Comparison of ENCODE assay signal across 1 cellular context in the genomic region with DNA sequence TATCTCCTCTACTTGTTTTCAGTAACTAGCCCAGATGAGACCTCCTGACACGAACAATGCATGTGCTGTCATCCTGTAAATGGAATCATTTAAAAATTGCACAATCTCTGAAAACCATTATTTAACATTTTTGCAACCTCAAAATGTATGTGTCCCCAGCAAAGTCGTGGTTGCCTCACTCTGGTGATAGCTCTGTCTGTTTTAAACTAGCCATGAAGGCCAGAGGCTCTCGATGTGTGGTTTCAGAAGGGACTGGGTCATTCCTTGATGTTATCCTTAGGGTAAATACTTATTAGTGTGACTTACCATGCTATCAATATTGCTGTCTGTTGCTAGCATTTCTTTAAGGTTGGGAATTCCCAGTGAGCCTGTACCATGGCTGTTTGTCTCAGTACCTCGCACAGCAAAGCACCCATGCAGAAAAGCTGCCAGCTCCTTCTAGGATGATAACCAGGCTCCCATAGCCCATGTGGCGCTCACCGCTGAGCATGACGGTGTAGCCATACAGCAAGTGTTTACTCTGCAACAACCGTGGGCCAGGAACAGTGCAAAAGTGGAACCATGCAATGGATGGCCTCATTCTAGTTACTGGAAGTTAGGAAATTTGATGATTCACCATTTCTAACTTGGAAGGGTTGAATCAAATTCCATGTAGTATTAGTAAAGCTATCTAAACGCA.
TF ChIP-seq lines count a peak whose summit lies in the region.

No MANE protein-coding gene starts in this region.

TF ChIP-seq in GM23338, 12 proteins besides CTCF, POLR2A, EP300 and RAD21 (continued from another document):
- TF ChIP-seq, protein P1, sequence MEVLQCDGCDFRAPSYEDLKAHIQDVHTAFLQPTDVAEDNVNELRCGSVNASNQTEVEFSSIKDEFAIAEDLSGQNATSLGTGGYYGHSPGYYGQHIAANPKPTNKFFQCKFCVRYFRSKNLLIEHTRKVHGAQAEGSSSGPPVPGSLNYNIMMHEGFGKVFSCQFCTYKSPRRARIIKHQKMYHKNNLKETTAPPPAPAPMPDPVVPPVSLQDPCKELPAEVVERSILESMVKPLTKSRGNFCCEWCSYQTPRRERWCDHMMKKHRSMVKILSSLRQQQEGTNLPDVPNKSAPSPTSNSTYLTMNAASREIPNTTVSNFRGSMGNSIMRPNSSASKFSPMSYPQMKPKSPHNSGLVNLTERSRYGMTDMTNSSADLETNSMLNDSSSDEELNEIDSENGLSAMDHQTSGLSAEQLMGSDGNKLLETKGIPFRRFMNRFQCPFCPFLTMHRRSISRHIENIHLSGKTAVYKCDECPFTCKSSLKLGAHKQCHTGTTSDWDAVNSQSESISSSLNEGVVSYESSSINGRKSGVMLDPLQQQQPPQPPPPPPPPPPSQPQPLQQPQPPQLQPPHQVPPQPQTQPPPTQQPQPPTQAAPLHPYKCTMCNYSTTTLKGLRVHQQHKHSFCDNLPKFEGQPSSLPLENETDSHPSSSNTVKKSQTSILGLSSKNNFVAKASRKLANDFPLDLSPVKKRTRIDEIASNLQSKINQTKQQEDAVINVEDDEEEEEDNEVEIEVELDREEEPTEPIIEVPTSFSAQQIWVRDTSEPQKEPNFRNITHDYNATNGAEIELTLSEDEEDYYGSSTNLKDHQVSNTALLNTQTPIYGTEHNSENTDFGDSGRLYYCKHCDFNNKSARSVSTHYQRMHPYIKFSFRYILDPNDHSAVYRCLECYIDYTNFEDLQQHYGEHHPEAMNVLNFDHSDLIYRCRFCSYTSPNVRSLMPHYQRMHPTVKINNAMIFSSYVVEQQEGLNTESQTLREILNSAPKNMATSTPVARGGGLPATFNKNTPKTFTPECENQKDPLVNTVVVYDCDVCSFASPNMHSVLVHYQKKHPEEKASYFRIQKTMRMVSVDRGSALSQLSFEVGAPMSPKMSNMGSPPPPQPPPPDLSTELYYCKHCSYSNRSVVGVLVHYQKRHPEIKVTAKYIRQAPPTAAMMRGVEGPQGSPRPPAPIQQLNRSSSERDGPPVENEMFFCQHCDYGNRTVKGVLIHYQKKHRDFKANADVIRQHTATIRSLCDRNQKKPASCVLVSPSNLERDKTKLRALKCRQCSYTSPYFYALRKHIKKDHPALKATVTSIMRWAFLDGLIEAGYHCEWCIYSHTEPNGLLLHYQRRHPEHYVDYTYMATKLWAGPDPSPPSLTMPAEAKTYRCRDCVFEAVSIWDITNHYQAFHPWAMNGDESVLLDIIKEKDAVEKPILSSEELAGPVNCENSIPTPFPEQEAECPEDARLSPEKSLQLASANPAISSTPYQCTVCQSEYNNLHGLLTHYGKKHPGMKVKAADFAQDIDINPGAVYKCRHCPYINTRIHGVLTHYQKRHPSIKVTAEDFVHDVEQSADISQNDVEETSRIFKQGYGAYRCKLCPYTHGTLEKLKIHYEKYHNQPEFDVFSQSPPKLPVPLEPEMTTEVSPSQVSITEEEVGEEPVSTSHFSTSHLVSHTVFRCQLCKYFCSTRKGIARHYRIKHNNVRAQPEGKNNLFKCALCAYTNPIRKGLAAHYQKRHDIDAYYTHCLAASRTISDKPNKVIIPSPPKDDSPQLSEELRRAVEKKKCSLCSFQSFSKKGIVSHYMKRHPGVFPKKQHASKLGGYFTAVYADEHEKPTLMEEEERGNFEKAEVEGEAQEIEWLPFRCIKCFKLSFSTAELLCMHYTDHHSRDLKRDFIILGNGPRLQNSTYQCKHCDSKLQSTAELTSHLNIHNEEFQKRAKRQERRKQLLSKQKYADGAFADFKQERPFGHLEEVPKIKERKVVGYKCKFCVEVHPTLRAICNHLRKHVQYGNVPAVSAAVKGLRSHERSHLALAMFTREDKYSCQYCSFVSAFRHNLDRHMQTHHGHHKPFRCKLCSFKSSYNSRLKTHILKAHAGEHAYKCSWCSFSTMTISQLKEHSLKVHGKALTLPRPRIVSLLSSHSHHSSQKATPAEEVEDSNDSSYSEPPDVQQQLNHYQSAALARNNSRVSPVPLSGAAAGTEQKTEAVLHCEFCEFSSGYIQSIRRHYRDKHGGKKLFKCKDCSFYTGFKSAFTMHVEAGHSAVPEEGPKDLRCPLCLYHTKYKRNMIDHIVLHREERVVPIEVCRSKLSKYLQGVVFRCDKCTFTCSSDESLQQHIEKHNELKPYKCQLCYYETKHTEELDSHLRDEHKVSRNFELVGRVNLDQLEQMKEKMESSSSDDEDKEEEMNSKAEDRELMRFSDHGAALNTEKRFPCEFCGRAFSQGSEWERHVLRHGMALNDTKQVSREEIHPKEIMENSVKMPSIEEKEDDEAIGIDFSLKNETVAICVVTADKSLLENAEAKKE (CRISPR knock-in tag; IDR thresholded peaks at IDR 0.05), result no peak
- TF ChIP-seq EZH2 (IDR thresholded peaks at IDR 0.05; ENCODE audit: low read depth, unreplicated experiment) (no peak), ZNF331 (CRISPR knock-in tag; IDR thresholded peaks at IDR 0.05; ENCODE audit: low read depth) (no peak), JUNB (IDR thresholded peaks at IDR 0.05; ENCODE audit: unreplicated experiment) (no peak), POLR2AphosphoS5 (IDR thresholded peaks at IDR 0.05; ENCODE audit: low read depth) (no peak)
